Comparison of ENCODE assay signal across 25 cellular contexts in the genomic region with DNA sequence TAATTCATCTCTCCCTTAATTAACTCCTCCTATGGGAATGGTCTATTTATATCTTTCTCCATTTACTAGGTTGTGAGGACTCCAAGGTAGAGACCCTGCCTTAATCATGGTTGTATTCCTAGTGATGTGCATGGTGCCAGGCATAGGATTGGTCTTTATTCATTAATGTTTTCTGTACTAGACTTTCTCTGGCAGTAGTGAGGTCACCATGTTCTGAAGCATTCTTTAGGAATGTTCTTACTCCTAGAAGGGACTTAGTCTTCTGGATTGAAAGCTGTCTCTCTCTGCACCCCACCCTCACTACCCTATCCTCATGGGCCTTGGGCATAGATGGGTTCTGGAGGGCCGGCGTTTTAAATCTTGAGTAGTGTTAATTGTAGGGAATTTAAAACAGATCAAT. TPM values are rescaled to one million over a fixed set of nuclear protein-coding genes. Genes with fewer than 3 reads are reported as not detected.
DNase-seq lines count a peak whose midpoint lies in the region; FAIRE-seq and TF ChIP-seq lines count a peak whose summit lies in the region.
"Had no signal": no experiment of that assay in that cellular context is flagged by ENCODE, and none has a peak within 500 bp of the region (broad histone marks: within the 10 kb centered on the region; RNA-seq: fewer than 3 reads in every experiment).

No MANE protein-coding gene starts in this region.

- dilution Hi-C loops in keratinocyte (cut with MboI; ENCODE audit: extremely low pct_ligation_motif_present, low sequenced_read_pairs): no loop called here

- H3K9me1 ChIP-seq in keratinocyte (ENCODE audit: control insufficient read depth, extremely low read depth, insufficient read depth, low read length): no peaks in the 10 kb centered on the region

- H3K27me3 Mint-ChIP-seq in HFFc6 (ENCODE audit: insufficient read depth): peaks cover 2% of the 10 kb centered on the region

- H3K4me3 Mint-ChIP-seq in HFFc6: no peak overlapping the region
- H3K4me3 Mint-ChIP-seq: CD8-positive, alpha-beta memory T cell; IgD-negative memory B cell had no signal

- no peaks in the 10 kb centered on the region for H3K9me3 ChIP-seq in keratinocyte (ENCODE audit: control insufficient read depth, low read depth, low read length)
- no peaks in the 10 kb centered on the region for H3K9me3 ChIP-seq in colonic mucosa
- no peaks in the 10 kb centered on the region for H3K9me3 ChIP-seq in ascending aorta
- H3K9me3 ChIP-seq: Peyer's patch had no signal

- H2AFZ ChIP-seq in keratinocyte (ENCODE audit: control insufficient read depth, low read length): no peak overlapping the region

- H3K36me3 Mint-ChIP-seq in HFFc6 (ENCODE audit: low read depth): no peaks in the 10 kb centered on the region
- H3K36me3 Mint-ChIP-seq: CD8-positive, alpha-beta memory T cell had no signal

- H3K36me3 ChIP-seq in bronchial epithelial cell (ENCODE audit: control insufficient read depth, insufficient read depth, low read length) (no peaks in the 10 kb centered on the region), keratinocyte (ENCODE audit: control insufficient read depth in 2 of 2, extremely low read depth in 1 of 2, insufficient read depth in 2 of 2, low read length in 2 of 2) (no peaks in the 10 kb centered on the region), colonic mucosa (no peaks in the 10 kb centered on the region), ascending aorta (no peaks in the 10 kb centered on the region)
- H3K36me3 ChIP-seq: Peyer's patch had no signal

- H3K4me1 ChIP-seq in keratinocyte (ENCODE audit: control insufficient read depth, extremely low read depth, insufficient read depth, low read length): peaks cover 39% of the 10 kb centered on the region
- H3K4me1 ChIP-seq in colonic mucosa: no peaks in the 10 kb centered on the region
- no peaks in the 10 kb centered on the region for H3K4me1 ChIP-seq in ascending aorta
- H3K4me1 ChIP-seq: Peyer's patch had no signal

- DNase-seq in AG10803 (ENCODE audit: low read depth): peak; percentile 12
- DNase-seq in HFFc6: peak; percentile 30
- peak; percentile 53 for DNase-seq in bronchial epithelial cell (ENCODE audit: low read depth)
- no peak for DNase-seq in keratinocyte (ENCODE audit: low read depth, low spot score)
- no peak for DNase-seq in inferior parietal cortex (ENCODE audit: extremely low spot score)
- no peak for DNase-seq in colonic mucosa
- no peak for DNase-seq in ascending aorta (ENCODE audit: low spot score in 2 of 2)
- DNase-seq: 8988T; AML-193; Calu3; CD8-positive, alpha-beta memory T cell; DMS53; H7; MV-4-11; NCI-H1105 treated with DMSO at 0.1 percent for 48 hours; NCI-H1694 treated with DMSO at 0.1 percent for 48 hours; NCI-H2081 treated with DMSO at 0.1 percent for 48 hours; NCI-H2171 treated with DMSO at 0.1 percent for 48 hours; NCI-H524 treated with DMSO at 0.1 percent for 48 hours; NCI-H82; Peyer's patch had no signal

- H3K9ac ChIP-seq in keratinocyte (ENCODE audit: control insufficient read depth, extremely low read depth, insufficient read depth, low read length): no peak overlapping the region
- H3K9ac ChIP-seq in colonic mucosa (ENCODE audit: low read depth in 2 of 2, low read length in 2 of 2): no peak overlapping the region

- H3K79me2 ChIP-seq in keratinocyte (ENCODE audit: control insufficient read depth, insufficient read depth, low read length): no peaks in the 10 kb centered on the region

- H3K4me2 ChIP-seq in keratinocyte (ENCODE audit: control insufficient read depth, extremely low read depth, insufficient read depth, low read depth, low read length): no peak overlapping the region

- H3K27me3 ChIP-seq in bronchial epithelial cell (ENCODE audit: control insufficient read depth, insufficient read depth, low read length) (no peaks in the 10 kb centered on the region), keratinocyte (ENCODE audit: control insufficient read depth, extremely low read depth, insufficient read depth, low read length) (peaks cover 2% of the 10 kb centered on the region), colonic mucosa (no peaks in the 10 kb centered on the region), ascending aorta (no peaks in the 10 kb centered on the region)
- H3K27me3 ChIP-seq: Peyer's patch had no signal

- H3K4me3 ChIP-seq in AG10803 (ENCODE audit: low read length) (no peak overlapping the region), bronchial epithelial cell (ENCODE audit: low read depth, low read length) (no peak overlapping the region), keratinocyte (ENCODE audit: control insufficient read depth in 2 of 3, extremely low read depth in 1 of 3, insufficient read depth in 2 of 3, low read depth in 1 of 3, low read length in 3 of 3) (no peak overlapping the region), colonic mucosa (no peak overlapping the region), ascending aorta (no peak overlapping the region)
- H3K4me3 ChIP-seq: Peyer's patch had no signal

- TF ChIP-seq CTCF in AG10803 (conservative IDR thresholded peaks at IDR 0.05; ENCODE audit: low read length) (no peak), HFFc6 (IDR thresholded peaks at IDR 0.05) (no peak), bronchial epithelial cell (IDR thresholded peaks at IDR 0.05; ENCODE audit: insufficient read depth, low read length, severe bottlenecking) (no peak), keratinocyte (optimal IDR thresholded peaks at IDR 0.05 in 1 of 3, IDR thresholded peaks at IDR 0.05 in 1 of 3, conservative IDR thresholded peaks at IDR 0.05 in 1 of 3; ENCODE audit: extremely low read depth in 1 of 3, insufficient read depth in 2 of 3, low read length in 3 of 3) (no peak), colonic mucosa (IDR thresholded peaks at IDR 0.05) (no peak), ascending aorta (IDR thresholded peaks at IDR 0.05) (no peak)

- no peaks in the 10 kb centered on the region for H4K20me1 ChIP-seq in keratinocyte (ENCODE audit: control insufficient read depth, extremely low read depth, insufficient read depth, low read length)

- FAIRE-seq in bronchial epithelial cell (lab: Jason Lieb, UNC): no peak
- peak; percentile 39 for FAIRE-seq in keratinocyte (lab: Jason Lieb, UNC)

- intact Hi-C loops in colonic mucosa (cut with DNase I): loop anchor here (5.0 kb wide), 1 partner anchor 53 kb away; no protein-coding TSS in a partner anchor
- intact Hi-C loops in ascending aorta (cut with DNase I): no loop called here

- H3K4me1 Mint-ChIP-seq in HFFc6 (ENCODE audit: low read depth): peaks cover 61% of the 10 kb centered on the region

- no peak overlapping the region for H3K27ac Mint-ChIP-seq in HFFc6

- H3K9me3 Mint-ChIP-seq in HFFc6: no peaks in the 10 kb centered on the region; the same call in 1 of the 2 replicates

- no peak overlapping the region for H3K27ac ChIP-seq in keratinocyte (ENCODE audit: control insufficient read depth, insufficient read depth, low read length)
- no peak overlapping the region for H3K27ac ChIP-seq in colonic mucosa
- no peak overlapping the region for H3K27ac ChIP-seq in ascending aorta
- H3K27ac ChIP-seq: C4-2B, Peyer's patch had no signal

RNA-seq across cellular contexts. Expression of a gene that starts 10.6 kb away (rescaled TPM):
- total RNA-seq in HFFc6 (2021; fragmentation: NEBNext Ultra II Directional; extraction: Animal tissue kit (Norgen Biotek cat#: 25700)): under 1 TPM; 0.08 to 0.43 (median 0.16) TPM
- total RNA-seq in bronchial epithelial cell (0.53 and 1.2 TPM in 2 replicates), colonic mucosa (1 to 10 TPM; 1.6 TPM), ascending aorta (not detected)
- 0.08 to 0.15 TPM (median 0.13 TPM) in 3 replicates for polyA plus RNA-seq in keratinocyte
- polyA plus RNA-seq in keratinocyte (2011; ENCODE audit: low read depth): 0.59 TPM
- polyA plus RNA-seq in keratinocyte (2011; cell fraction: cytosol; rRNA removed): 0.04 and 0.08 TPM in 2 replicates
- 0.08 TPM in 1 of 2 replicates, not detected in the other for polyA plus RNA-seq in keratinocyte (2011; cell fraction: nucleus; rRNA removed)
- 0.13 and 0.78 TPM in 2 replicates for polyA plus RNA-seq in keratinocyte (2012; ENCODE audit: low replicate concordance)
- polyA minus RNA-seq in keratinocyte: 0.26 TPM in 1 of 3 replicates, not detected in the others
- not detected for polyA minus RNA-seq in keratinocyte (2011; cell fraction: cytosol; rRNA and poly(A)+ RNA removed)
- not detected in 2 replicates for polyA minus RNA-seq in keratinocyte (2011; cell fraction: nucleus; rRNA and poly(A)+ RNA removed)
- total RNA-seq: Calu3; CD8-positive, alpha-beta memory T cell; H7; OCI-LY7 had no signal
- polyA plus RNA-seq: CD8-positive, alpha-beta memory T cell had no signal

RNA-seq across cellular contexts. Expression of a gene that starts 30.8 kb away (rescaled TPM):
- total RNA-seq in HFFc6 (2021; fragmentation: NEBNext Ultra II Directional; extraction: Animal tissue kit (Norgen Biotek cat#: 25700)): not detected
- 0.53 and 0.77 TPM in 2 replicates for total RNA-seq in bronchial epithelial cell
- polyA plus RNA-seq in keratinocyte: not detected in 3 replicates
- not detected for polyA plus RNA-seq in keratinocyte (2011; ENCODE audit: low read depth)
- not detected in 2 replicates for polyA plus RNA-seq in keratinocyte (2011; cell fraction: cytosol; rRNA removed)
- polyA plus RNA-seq in keratinocyte (2011; cell fraction: nucleus; rRNA removed): not detected in 2 replicates
- polyA plus RNA-seq in keratinocyte (2012; ENCODE audit: low replicate concordance): not detected in 2 replicates
- polyA minus RNA-seq in keratinocyte: not detected in 3 replicates
- not detected for polyA minus RNA-seq in keratinocyte (2011; cell fraction: cytosol; rRNA and poly(A)+ RNA removed)
- not detected in 2 replicates for polyA minus RNA-seq in keratinocyte (2011; cell fraction: nucleus; rRNA and poly(A)+ RNA removed)
- under 1 TPM in 1 of 2 donors, not detected in 1; 0.16 TPM for total RNA-seq in colonic mucosa
- total RNA-seq in ascending aorta: not detected
- total RNA-seq: Calu3, M059J had no signal

Comparison
In these comparisons a context has a peak if more than half of its experiments do, and no peak if none do; other contexts are left out.
1. DNase-seq: peak in AG10803 (single experiment), HFFc6 (single experiment) and bronchial epithelial cell (single experiment); none in keratinocyte (single experiment), inferior parietal cortex (single experiment), colonic mucosa (single experiment) and ascending aorta (0 of 2).